ENCODE assay signal across 28 cellular contexts in genomic region chr19:18814063-18814462, GRCh38. TPM values are rescaled to one million over a fixed set of nuclear protein-coding genes. Genes with fewer than 3 reads are reported as not detected.
DNase-seq lines count a peak whose midpoint lies in the region; ATAC-seq and TF ChIP-seq lines count a peak whose summit lies in the region.
"Had no signal": no experiment of that assay in that cellular context is flagged by ENCODE, and none has a peak within 500 bp of the region (broad histone marks: within the 10 kb centered on the region; RNA-seq: fewer than 3 reads in every experiment).

No MANE protein-coding gene starts in this region.

- DNase-seq in AG10803 (ENCODE audit: low read depth) (peak; percentile 66), IMR-90 (no peak), fibroblast of lung (ENCODE audit: low read depth in 2 of 2) (peak in 1 of 2 donors; percentile 33), osteocyte (ENCODE audit: extremely low spot score, unreplicated experiment) (no peak), GM23338 (ENCODE audit: low spot score) (no peak), NCI-H2227 (lab: John Stamatoyannopoulos, UW; ENCODE audit: unreplicated experiment) (no peak), body of pancreas (no peak)
- DNase-seq in stimulated activated CD4-positive, alpha-beta T cell treated with anti-CD3 and anti-CD28 coated beads, Interleukin-15, amount 100 ng/mL, for 24 hours, result no peak
- DNase-seq: activated CD4-positive, alpha-beta T cell treated with anti-CD3 and anti-CD28 coated beads for 1 hour; activated effector memory CD4-positive, alpha-beta T cell treated with anti-CD3 and anti-CD28 coated beads, Interleukin-2, amount 50 U/mL, for 16 hours; AML-193; CD8-positive, alpha-beta memory T cell; foreskin fibroblast; immature natural killer cell; Kasumi-1; MV-4-11; naive thymus-derived CD4-positive, alpha-beta T cell; NCI-H146; NCI-H526; occipital lobe; Peyer's patch; stomach had no signal

- no peak overlapping the region for H2AK9ac ChIP-seq in IMR-90 (replicated peaks; ENCODE audit: low read depth, low read length, poor library complexity)

- peak; percentile 84 for ATAC-seq in IMR-90 (ENCODE audit: low read depth)
- ATAC-seq in GM23338, result no peak
- ATAC-seq in body of pancreas, result no peak
- ATAC-seq: left lobe of liver; naive thymus-derived CD4-positive, alpha-beta T cell had no signal

- H2BK20ac ChIP-seq in IMR-90 (ENCODE audit: low read depth, low read length), result no peak overlapping the region

- no peak overlapping the region for H4K5ac ChIP-seq in IMR-90 (ENCODE audit: low read depth, low read length)

- TF ChIP-seq CTCF in AG10803 (conservative IDR thresholded peaks at IDR 0.05; ENCODE audit: low read length) (peak; percentile 39), IMR-90 (conservative IDR thresholded peaks at IDR 0.05; ENCODE audit: low read depth, low read length) (peak; percentile 30; the same call in 1 of the 2 replicates), fibroblast of lung (conservative IDR thresholded peaks at IDR 0.05 in 1 of 2, IDR thresholded peaks at IDR 0.05 in 1 of 2; ENCODE audit: low read depth in 1 of 2, low read length in 2 of 2) (peak; percentile 9 to 18), osteocyte (IDR thresholded peaks at IDR 0.05) (peak; percentile 49), GM23338 (conservative IDR thresholded peaks at IDR 0.05; ENCODE audit: low read depth in 2 of 2) (no peak), body of pancreas (IDR thresholded peaks at IDR 0.05) (peak in 1 of 7 experiments; percentile 10)

- no peak overlapping the region for H3K18ac ChIP-seq in IMR-90 (ENCODE audit: low read depth, low read length)

- H3K9ac ChIP-seq in IMR-90 (ENCODE audit: low read depth, low read length), result no peak overlapping the region
- H3K9ac ChIP-seq in fibroblast of lung (ENCODE audit: insufficient read depth, low read length), result no peak overlapping the region

- H3K4me1 Mint-ChIP-seq in osteocyte (ENCODE audit: unreplicated experiment) (peaks cover 6% of the 10 kb centered on the region), GM23338 (no peaks in the 10 kb centered on the region)
- H3K4me1 Mint-ChIP-seq: brain had no signal

- no peaks in the 10 kb centered on the region for H3K9me2 ChIP-seq in GM23338 (ENCODE audit: insufficient read depth)

- no peak overlapping the region for H4K91ac ChIP-seq in IMR-90 (ENCODE audit: insufficient read depth, low read depth, low read length)

- H3K4me2 ChIP-seq in IMR-90 (ENCODE audit: low read depth, low read length) (no peak overlapping the region), fibroblast of lung (ENCODE audit: extremely low read depth, insufficient read depth, low read length) (no peak overlapping the region), GM23338 (no peak overlapping the region)

- in situ Hi-C loops in IMR-90 (cut with MboI; ENCODE audit: low sequenced_read_pairs), result no loop called here

- H3K4me3 ChIP-seq in AG10803 (ENCODE audit: low read length), result no peak overlapping the region
- H3K4me3 ChIP-seq in IMR-90 (ENCODE audit: insufficient read depth, low read depth, low read length), result no peak overlapping the region
- no peak overlapping the region for H3K4me3 ChIP-seq in fibroblast of lung (replicated peaks in 1 of 4; ENCODE audit: control extremely low read depth in 1 of 4, insufficient read depth in 1 of 4, low read depth in 3 of 4, low read length in 4 of 4)
- no peak overlapping the region for H3K4me3 ChIP-seq in GM23338
- no peak overlapping the region for H3K4me3 ChIP-seq in body of pancreas
- H3K4me3 ChIP-seq: coronary artery, HAP-1, Peyer's patch, stomach had no signal

- H2BK120ac ChIP-seq in IMR-90 (ENCODE audit: low read depth, low read length), result no peak overlapping the region

- intact Hi-C loops in IMR-90 (cut with micrococcal nuclease) (no loop called here), body of pancreas (cut with DNase I) (no loop called here)

- H3K9me3 ChIP-seq in IMR-90 (ENCODE audit: control insufficient read depth, insufficient read depth, low read length) (no peaks in the 10 kb centered on the region), fibroblast of lung (ENCODE audit: control insufficient read depth, insufficient read depth, low read depth, low read length) (no peaks in the 10 kb centered on the region), body of pancreas (no peaks in the 10 kb centered on the region)
- H3K9me3 ChIP-seq: HAP-1, Peyer's patch, stomach had no signal

- no CpG with 5 or more reads among the region's 9 CpGs for WGBS in IMR-90 (ENCODE audit: extremely low coverage in 2 of 2, insufficient read length in 1 of 2), 2 experiments
- 43 to 52% methylated on average over 9 of the region's 9 CpGs for WGBS in body of pancreas, 2 donors

- H3K4me1 ChIP-seq in IMR-90 (ENCODE audit: control insufficient read depth, insufficient read depth, low read length), result peaks cover 1% of the 10 kb centered on the region; the same call in 1 of the 2 replicates
- H3K4me1 ChIP-seq in fibroblast of lung (ENCODE audit: control insufficient read depth, extremely low read depth, insufficient read depth, low read length), result no peaks in the 10 kb centered on the region
- H3K4me1 ChIP-seq in GM23338 (ENCODE audit: insufficient read depth), result no peaks in the 10 kb centered on the region
- H3K4me1 ChIP-seq in body of pancreas, result no peaks in the 10 kb centered on the region
- H3K4me1 ChIP-seq: HAP-1, Peyer's patch, stomach had no signal

- dilution Hi-C loops in IMR-90 (cut with HindIII; ENCODE audit: low sequenced_read_pairs, unreplicated experiment), result no loop called here

- no peak overlapping the region for H3K14ac ChIP-seq in IMR-90 (replicated peaks; ENCODE audit: low read depth, low read length)

- H2BK5ac ChIP-seq in IMR-90 (ENCODE audit: low read depth, low read length, poor library complexity, severe bottlenecking), result no peak overlapping the region

- H3K23ac ChIP-seq in IMR-90 (ENCODE audit: low read depth, low read length), result no peak overlapping the region

- H3K27ac Mint-ChIP-seq in osteocyte (ENCODE audit: unreplicated experiment), result no peak overlapping the region
- H3K27ac Mint-ChIP-seq in GM23338, result no peak overlapping the region
- H3K27ac Mint-ChIP-seq: brain; CD8-positive, alpha-beta memory T cell; immature natural killer cell; naive thymus-derived CD4-positive, alpha-beta T cell; T-helper 1 cell treated with Interleukin-12 subunit alpha and Interleukin-12 subunit beta and Interleukin-4 antibody, amounts not matched to agents 30 μg/mL and 1 μg/mL, for 36 hours had no signal

- H2AFZ ChIP-seq in IMR-90 (replicated peaks; ENCODE audit: low read length, poor library complexity), result no peak overlapping the region
- H2AFZ ChIP-seq in fibroblast of lung (ENCODE audit: low read length), result no peak overlapping the region
- no peak overlapping the region for H2AFZ ChIP-seq in GM23338

- no peak overlapping the region for H4K8ac ChIP-seq in IMR-90 (ENCODE audit: low read depth in 2 of 2, low read length in 2 of 2)

- H3K36me3 ChIP-seq in IMR-90 (ENCODE audit: control insufficient read depth, insufficient read depth, low read length) (no peaks in the 10 kb centered on the region), fibroblast of lung (ENCODE audit: control insufficient read depth, insufficient read depth, low read length) (no peaks in the 10 kb centered on the region), GM23338 (ENCODE audit: insufficient read depth) (no peaks in the 10 kb centered on the region), body of pancreas (replicated peaks in 1 of 2; ENCODE audit: insufficient read depth in 1 of 2, low read depth in 2 of 2) (no peaks in the 10 kb centered on the region)
- H3K36me3 ChIP-seq: HAP-1, Peyer's patch, stomach had no signal

- CTCF ChIA-PET in IMR-90 (lab: Yijun Ruan, JAX), result no interaction called here

- no peak overlapping the region for H2AK5ac ChIP-seq in IMR-90 (ENCODE audit: low read depth, low read length)

- H3K79me2 ChIP-seq in fibroblast of lung (ENCODE audit: control insufficient read depth, insufficient read depth, low read length), result no peaks in the 10 kb centered on the region
- H3K79me2 ChIP-seq in GM23338 (replicated peaks; ENCODE audit: insufficient read depth), result no peaks in the 10 kb centered on the region

- H3K27ac ChIP-seq in IMR-90 (ENCODE audit: insufficient read depth, low read length) (no peak overlapping the region), fibroblast of lung (ENCODE audit: insufficient read depth, low read length) (no peak overlapping the region), GM23338 (ENCODE audit: low read depth) (no peak overlapping the region), body of pancreas (no peak overlapping the region)
- H3K27ac ChIP-seq: Peyer's patch, stomach had no signal

- H3K79me1 ChIP-seq in IMR-90 (ENCODE audit: low read depth in 1 of 2, low read length in 2 of 2), result no peaks in the 10 kb centered on the region

- POLR2A ChIA-PET in IMR-90 (lab: Charles Lee; ENCODE audit: unreplicated experiment), result no interaction called here

- peak; percentile 39; the same call in 1 of the 2 replicates for TF ChIP-seq RAD21 in IMR-90 (IDR thresholded peaks at IDR 0.05; ENCODE audit: low read length)

- H3K36me3 Mint-ChIP-seq in osteocyte (ENCODE audit: unreplicated experiment), result no peaks in the 10 kb centered on the region
- H3K36me3 Mint-ChIP-seq in GM23338 (ENCODE audit: low read depth), result no peaks in the 10 kb centered on the region
- H3K36me3 Mint-ChIP-seq: brain; CD8-positive, alpha-beta memory T cell; immature natural killer cell; naive thymus-derived CD4-positive, alpha-beta T cell had no signal

- H4K20me1 ChIP-seq in IMR-90 (ENCODE audit: insufficient read depth, low read length) (no peaks in the 10 kb centered on the region), fibroblast of lung (ENCODE audit: control insufficient read depth, extremely low read depth, insufficient read depth, low read length) (no peaks in the 10 kb centered on the region), GM23338 (replicated peaks; ENCODE audit: insufficient read depth) (no peaks in the 10 kb centered on the region)

- H3K9me3 Mint-ChIP-seq in osteocyte (ENCODE audit: unreplicated experiment) (no peaks in the 10 kb centered on the region), GM23338 (no peaks in the 10 kb centered on the region)
- H3K9me3 Mint-ChIP-seq: brain; CD8-positive, alpha-beta memory T cell; immature natural killer cell; naive thymus-derived CD4-positive, alpha-beta T cell; T-helper 1 cell treated with Interleukin-12 subunit alpha and Interleukin-12 subunit beta and Interleukin-4 antibody, amounts not matched to agents 30 μg/mL and 1 μg/mL, for 36 hours had no signal

- H2BK15ac ChIP-seq in IMR-90 (ENCODE audit: low read depth, low read length), result no peak overlapping the region

- TF ChIP-seq POLR2A in IMR-90 (IDR thresholded peaks at IDR 0.05; ENCODE audit: low read depth, low read length) (no peak), body of pancreas (IDR thresholded peaks at IDR 0.05) (no peak)

- BruUV-seq in IMR-90 (replicated peaks; lab: Mats Ljungman, UMichigan), result no TSS peak

- no peaks in the 10 kb centered on the region for H3F3A ChIP-seq in GM23338 (replicated peaks; ENCODE audit: low read depth)

- no peak overlapping the region for H3K4ac ChIP-seq in IMR-90 (ENCODE audit: low read depth, low read length)

- peaks cover 12% of the 10 kb centered on the region for H3K27me3 Mint-ChIP-seq in osteocyte (ENCODE audit: unreplicated experiment)
- H3K27me3 Mint-ChIP-seq in GM23338 (ENCODE audit: insufficient read depth, low read depth, poor library complexity), result peaks cover 17% of the 10 kb centered on the region

- no peaks in the 10 kb centered on the region for H3K9me1 ChIP-seq in IMR-90 (ENCODE audit: insufficient read depth, low read length)

- no peak overlapping the region for H3K56ac ChIP-seq in IMR-90 (ENCODE audit: extremely low read depth, insufficient read depth, low read length)

- H3K27me3 ChIP-seq in IMR-90 (ENCODE audit: control insufficient read depth, insufficient read depth, low read length) (peaks cover 11% of the 10 kb centered on the region), fibroblast of lung (ENCODE audit: control insufficient read depth, insufficient read depth, low read length) (peaks cover 7% of the 10 kb centered on the region), GM23338 (ENCODE audit: insufficient read depth) (peaks cover 44% of the 10 kb centered on the region), body of pancreas (no peaks in the 10 kb centered on the region)
- H3K27me3 ChIP-seq: Peyer's patch had no signal

- H3K4me3 Mint-ChIP-seq in osteocyte (ENCODE audit: unreplicated experiment) (no peak overlapping the region), GM23338 (no peak overlapping the region)
- H3K4me3 Mint-ChIP-seq: brain; CD8-positive, alpha-beta memory T cell; immature natural killer cell; naive thymus-derived CD4-positive, alpha-beta T cell; T-helper 1 cell treated with Interleukin-12 subunit alpha and Interleukin-12 subunit beta and Interleukin-4 antibody, amounts not matched to agents 30 μg/mL and 1 μg/mL, for 36 hours had no signal

RNA-seq across cellular contexts. Expression of gene UPF1, which starts 17.7 kb away (rescaled TPM):
- total RNA-seq in IMR-90 (2012; rRNA removed) (31.2 and 31.4 TPM in 2 replicates), fibroblast of lung (42.4 and 57.1 TPM in 2 replicates), osteocyte (58.0 and 64.2 TPM in 2 replicates), body of pancreas (10 to 100 TPM; 38.9 to 59.0 TPM)
- polyA plus RNA-seq in IMR-90 (2012; rRNA removed) (39.2 and 50.3 TPM in 2 replicates), fibroblast of lung (20.5 and 28.1 TPM in 2 replicates), GM23338 (2016; fragmentation: Nextera tagmentation; extraction: Ambion mirVana) (13.8 and 14.3 TPM in 2 replicates)
- polyA plus RNA-seq in IMR-90 (2012; cell fraction: cytosol; rRNA removed), result 19.9 and 28.2 TPM in 2 replicates
- 76.6 and 116 TPM in 2 replicates for polyA plus RNA-seq in IMR-90 (2012; cell fraction: nucleus; rRNA removed; ENCODE audit: low replicate concordance)
- polyA plus RNA-seq in fibroblast of lung (2012), result 28.7 and 32.9 TPM in 2 replicates
- 98.4 and 197 TPM in 2 replicates for polyA minus RNA-seq in fibroblast of lung (ENCODE audit: low replicate concordance)
- total RNA-seq in GM23338 (2014; rRNA removed; shearing (Covaris generic)), result 81.9 and 138 TPM in 2 replicates

RNA-seq across cellular contexts. Expression of gene COMP, which starts 23.0 kb away (rescaled TPM):
- total RNA-seq in IMR-90 (2012; rRNA removed), result under 0.01 TPM in 2 replicates
- polyA plus RNA-seq in IMR-90 (2012; rRNA removed), result 0.34 and 0.43 TPM in 2 replicates
- polyA plus RNA-seq in IMR-90 (2012; cell fraction: cytosol; rRNA removed), result 0.16 and 0.34 TPM in 2 replicates
- polyA plus RNA-seq in IMR-90 (2012; cell fraction: nucleus; rRNA removed; ENCODE audit: low replicate concordance), result 0.17 and 0.36 TPM in 2 replicates
- 0.17 and 0.26 TPM in 2 replicates for total RNA-seq in fibroblast of lung
- polyA plus RNA-seq in fibroblast of lung, result 0.05 and 0.11 TPM in 2 replicates
- 0.08 and 0.16 TPM in 2 replicates for polyA plus RNA-seq in fibroblast of lung (2012)
- polyA minus RNA-seq in fibroblast of lung (ENCODE audit: low replicate concordance), result not detected in 2 replicates
- total RNA-seq in osteocyte, result 0.13 and 0.57 TPM in 2 replicates
- total RNA-seq in GM23338 (2014; rRNA removed; shearing (Covaris generic)), result 0.63 TPM in 1 of 2 replicates, not detected in the other
- 0.31 and 0.58 TPM in 2 replicates for polyA plus RNA-seq in GM23338 (2016; fragmentation: Nextera tagmentation; extraction: Ambion mirVana)
- 1 to 10 TPM in 1 of 2 donors, under 1 TPM in 1; 0.33 to 6.0 TPM for total RNA-seq in body of pancreas
- total RNA-seq: CD8-positive, alpha-beta memory T cell; left lobe of liver; naive thymus-derived CD4-positive, alpha-beta T cell; occipital lobe; SK-MEL-5 had no signal
- polyA plus RNA-seq: CD8-positive, alpha-beta memory T cell; immature natural killer cell; naive thymus-derived CD4-positive, alpha-beta T cell had no signal

Comparison
In these comparisons a context has a peak if more than half of its experiments do, and no peak if none do; other contexts are left out.
1. CTCF ChIP-seq: peak in AG10803 (single experiment), IMR-90 (single experiment), fibroblast of lung (2 of 2) and osteocyte (single experiment); none in GM23338 (0 of 2).